ENCODE assay signal across 1 cellular context in genomic region chr1:35557611-35558373, GRCh38.
TF ChIP-seq lines count a peak whose summit lies in the region.

TSS of gene NCDN (plus strand) at chr1:35557799. CDS start at chr1:35558191, 392 bp downstream.

TF ChIP-seq in H1, 55 proteins besides CTCF, POLR2A, EP300 and RAD21 (continued from another document):
- TF ChIP-seq MAX (IDR thresholded peaks at IDR 0.05) = 0 out of 2 replicates have a peak, but pooled peaks have one; percentile 24
- 0 out of 2 replicates have a peak, but pooled peaks have one; percentile 12 for TF ChIP-seq USF2 (IDR thresholded peaks at IDR 0.05; ENCODE audit: low read length)
- TF ChIP-seq PHF8 (conservative IDR thresholded peaks at IDR 0.05; ENCODE audit: low read depth, low read length) = peak; percentile 82
- peak; percentile 82; the same call in 1 of the 2 replicates for TF ChIP-seq ATF2 (IDR thresholded peaks at IDR 0.05; ENCODE audit: low read length)
- TF ChIP-seq RFX5 (IDR thresholded peaks at IDR 0.05; ENCODE audit: borderline replicate concordance, low read depth, low read length) = no peak
- no peak for TF ChIP-seq CHD7 (IDR thresholded peaks at IDR 0.05; ENCODE audit: insufficient replicate concordance, low read length)
- TF ChIP-seq CBX5 (IDR thresholded peaks at IDR 0.05; ENCODE audit: low read depth, low read length) = no peak
- no peak for TF ChIP-seq RXRA (IDR thresholded peaks at IDR 0.05; ENCODE audit: insufficient read depth, low read depth, low read length)
- no peak for TF ChIP-seq KDM5A (IDR thresholded peaks at IDR 0.05; ENCODE audit: low read length)
- no peak for TF ChIP-seq FOSL1 (IDR thresholded peaks at IDR 0.05; ENCODE audit: insufficient read depth, low read depth, low read length)
- peak; percentile 100 for TF ChIP-seq BACH1 (IDR thresholded peaks at IDR 0.05; ENCODE audit: low read length)
- peak; percentile 22; the same call in 1 of the 2 replicates for TF ChIP-seq E2F6 (IDR thresholded peaks at IDR 0.05)
- TF ChIP-seq KDM1A (IDR thresholded peaks at IDR 0.05; ENCODE audit: borderline replicate concordance, low read length) = no peak
- TF ChIP-seq RNF2 (IDR thresholded peaks at IDR 0.05; ENCODE audit: borderline replicate concordance, low read depth, low read length, missing control alignments, poor library complexity, severe bottlenecking) = no peak
- TF ChIP-seq TAF7 (optimal IDR thresholded peaks at IDR 0.05; ENCODE audit: borderline replicate concordance, low read depth, low read length) = peak; percentile 22
- TF ChIP-seq CTBP2 (IDR thresholded peaks at IDR 0.05; ENCODE audit: borderline replicate concordance, insufficient read depth, insufficient read length, low read length) = no peak
- no peak for TF ChIP-seq EZH2 (IDR thresholded peaks at IDR 0.05; ENCODE audit: low read depth, low read length, severe bottlenecking)
- TF ChIP-seq ATF3 (IDR thresholded peaks at IDR 0.05; ENCODE audit: insufficient read depth, low read depth, low read length) = no peak
- TF ChIP-seq TAF1 (IDR thresholded peaks at IDR 0.05; ENCODE audit: low read depth, low read length) = no peak; the same call in 1 of the 2 replicates
- peak; percentile 98 for TF ChIP-seq RBBP5 (IDR thresholded peaks at IDR 0.05; ENCODE audit: borderline replicate concordance, low read depth, low read length)
- no peak for TF ChIP-seq SUZ12 (IDR thresholded peaks at IDR 0.05; ENCODE audit: low read length)
- no peak for TF ChIP-seq GABPA (IDR thresholded peaks at IDR 0.05; ENCODE audit: borderline replicate concordance, insufficient read depth, low read length)
- TF ChIP-seq YY1 (IDR thresholded peaks at IDR 0.05; ENCODE audit: low read depth, low read length) = peak; percentile 99
- peak; percentile 99 for TF ChIP-seq SP1 (IDR thresholded peaks at IDR 0.05; ENCODE audit: low read depth, low read length)
- TF ChIP-seq JUN (IDR thresholded peaks at IDR 0.05; ENCODE audit: low read depth, low read length) = no peak
- TF ChIP-seq EGR1 (IDR thresholded peaks at IDR 0.05; ENCODE audit: borderline replicate concordance, low read depth, low read length) = peak; percentile 99
- no peak for TF ChIP-seq GTF2F1 (IDR thresholded peaks at IDR 0.05; ENCODE audit: borderline replicate concordance, low read depth, low read length)
- no peak for TF ChIP-seq HDAC6 (IDR thresholded peaks at IDR 0.05; ENCODE audit: low read depth, low read length)
- peak; percentile 78 for TF ChIP-seq SIX5 (IDR thresholded peaks at IDR 0.05; ENCODE audit: low read depth, low read length)
- TF ChIP-seq TCF12 (IDR thresholded peaks at IDR 0.05; ENCODE audit: low read depth, low read length) = no peak
- TF ChIP-seq POLR2AphosphoS5 (IDR thresholded peaks at IDR 0.05; ENCODE audit: low read depth, low read length) = peak; percentile 84; the same call in 1 of the 2 replicates
- TF ChIP-seq BRCA1 (IDR thresholded peaks at IDR 0.05; ENCODE audit: low read depth, low read length) = no peak
- no peak for TF ChIP-seq ZNF274 (IDR thresholded peaks at IDR 0.05; ENCODE audit: borderline replicate concordance, extremely low read depth, low read length)
- TF ChIP-seq HDAC2 (IDR thresholded peaks at IDR 0.05; ENCODE audit: borderline replicate concordance in 1 of 2, low read depth in 2 of 2, low read length in 2 of 2) = no peak; a peak in 1 of 4 replicates
- TF ChIP-seq SIN3A (conservative IDR thresholded peaks at IDR 0.05 in 1 of 2, IDR thresholded peaks at IDR 0.05 in 1 of 2; ENCODE audit: low read depth in 1 of 2, low read length in 2 of 2) = peak; percentile 7 to 14; a peak in 1 of 4 replicates
- TF ChIP-seq NRF1 (IDR thresholded peaks at IDR 0.05; ENCODE audit: low read depth, low read length) = no peak
- no peak for TF ChIP-seq CBX8 (IDR thresholded peaks at IDR 0.05; ENCODE audit: borderline replicate concordance, low read depth, low read length)
- no peak for TF ChIP-seq SRF (IDR thresholded peaks at IDR 0.05; ENCODE audit: low read depth, low read length)
- TF ChIP-seq NANOG (IDR thresholded peaks at IDR 0.05; ENCODE audit: insufficient read depth, low read depth, low read length, poor library complexity, severe bottlenecking) = no peak
- TF ChIP-seq MAFK (IDR thresholded peaks at IDR 0.05; ENCODE audit: low read depth, low read length) = peak; percentile 26; the same call in 1 of the 2 replicates
- TF ChIP-seq SIRT6 (IDR thresholded peaks at IDR 0.05; ENCODE audit: low read length) = peak; percentile 87
- TF ChIP-seq POU5F1 (IDR thresholded peaks at IDR 0.05; ENCODE audit: low read depth, low read length) = 0 out of 2 replicates have a peak, but pooled peaks have one; percentile 35
- peak; percentile 62 for TF ChIP-seq KDM4A (IDR thresholded peaks at IDR 0.05; ENCODE audit: low read depth, low read length, severe bottlenecking)
- TF ChIP-seq SP2 (IDR thresholded peaks at IDR 0.05; ENCODE audit: low read length) = no peak
- TF ChIP-seq JUND (IDR thresholded peaks at IDR 0.05; ENCODE audit: low read length) = peak; percentile 61; the same call in 1 of the 2 replicates
- no peak for TF ChIP-seq BCL11A (IDR thresholded peaks at IDR 0.05; ENCODE audit: low read depth in 2 of 2, low read length in 2 of 2)
- TF ChIP-seq ASH2L (IDR thresholded peaks at IDR 0.05; ENCODE audit: low read length) = peak; percentile 91
- no peak for TF ChIP-seq TEAD4 (IDR thresholded peaks at IDR 0.05; ENCODE audit: low read depth, low read length)
- no peak; the same call in none of the 2 replicates for TF ChIP-seq CREB1 (IDR thresholded peaks at IDR 0.05)
- peak; percentile 74; the same call in 1 of the 2 replicates for TF ChIP-seq TBP (IDR thresholded peaks at IDR 0.05; ENCODE audit: low read depth, low read length)
- TF ChIP-seq SAP30 (IDR thresholded peaks at IDR 0.05; ENCODE audit: insufficient read depth, insufficient replicate concordance, low read length) = no peak
TF ChIP-seq in H1: peak in this region for 22.
